In genomic region chr6:36071281-36071680, GRCh38 we compare ENCODE assay signal across 18 cellular contexts. TPM values are rescaled to one million over a fixed set of nuclear protein-coding genes. Genes with fewer than 3 reads are reported as not detected.
DNase-seq lines count a peak whose midpoint lies in the region; ATAC-seq and TF ChIP-seq lines count a peak whose summit lies in the region.
"Had no signal": no experiment of that assay in that cellular context is flagged by ENCODE, and none has a peak within 500 bp of the region (broad histone marks: within the 10 kb centered on the region; RNA-seq: fewer than 3 reads in every experiment).

No MANE protein-coding gene starts in this region.

- peaks cover 0 to 44% (median 3%) of the 10 kb centered on the region in 4 donors for H3K4me1 ChIP-seq in right lobe of liver
- H3K4me1 ChIP-seq: BLaER1 had no signal

- TF ChIP-seq POLR2A in right lobe of liver (IDR thresholded peaks at IDR 0.05): no peak

- no peak for DNase-seq in natural killer cell
- DNase-seq in natural killer cell treated with Interleukin-12 subunit alpha and Interleukin-12 subunit beta and Interleukin-15 and Interleukin-18, amount 100 ng/mL, for 72 hours (ENCODE audit: low spot score): no peak
- peak; percentile 68 for DNase-seq in epithelial cell of esophagus (ENCODE audit: low read depth)
- no peak for DNase-seq in immature natural killer cell
- no peak for DNase-seq in right lobe of liver
- DNase-seq in SKM-1 (lab: John Stamatoyannopoulos, UW; ENCODE audit: unreplicated experiment): no peak
- DNase-seq: Caco-2, GOT3, H7, IMR-90 had no signal

- peak overlapping the region; percentile 60 to 70 for H3K27ac Mint-ChIP-seq in natural killer cell
- H3K27ac Mint-ChIP-seq in natural killer cell treated with Interleukin-12 subunit alpha and Interleukin-12 subunit beta and Interleukin-15 and Interleukin-18, amount 100 ng/mL, for 72 hours: peak overlapping the region in 1 of 2 donors; percentile 83
- peak overlapping the region in 5 of 6 donors; percentile 33 to 77 (median 67) for H3K27ac Mint-ChIP-seq in immature natural killer cell

- WGBS in right lobe of liver (ENCODE audit: insufficient coverage, low coverage, low lambda C conversion rate, missing lambda C conversion rate): 100% methylated on average over 3 of the region's 3 CpGs

- H3K4me3 Mint-ChIP-seq in natural killer cell (no peak overlapping the region), immature natural killer cell (no peak overlapping the region)
- H3K4me3 Mint-ChIP-seq in natural killer cell treated with Interleukin-12 subunit alpha and Interleukin-12 subunit beta and Interleukin-15 and Interleukin-18, amount 100 ng/mL, for 72 hours: no peak overlapping the region
- H3K4me3 Mint-ChIP-seq: CD14-positive monocyte had no signal

- no peak overlapping the region for H3K27ac ChIP-seq in right lobe of liver
- H3K27ac ChIP-seq: 22Rv1, BLaER1 had no signal

- H3K27me3 Mint-ChIP-seq in natural killer cell (ENCODE audit: low read depth in 2 of 2) (no peaks in the 10 kb centered on the region), immature natural killer cell (ENCODE audit: low read depth in 3 of 3) (peaks cover 0 to 3% (median 0%) of the 10 kb centered on the region in 3 donors)
- H3K27me3 Mint-ChIP-seq in natural killer cell treated with Interleukin-12 subunit alpha and Interleukin-12 subunit beta and Interleukin-15 and Interleukin-18, amount 100 ng/mL, for 72 hours: no peaks in the 10 kb centered on the region

- H3K9me3 ChIP-seq in right lobe of liver: no peaks in the 10 kb centered on the region
- H3K9me3 ChIP-seq: BLaER1, Caco-2 had no signal

- H3K36me3 Mint-ChIP-seq in natural killer cell (no peaks in the 10 kb centered on the region), immature natural killer cell (peaks cover 0 to 7% (median 0%) of the 10 kb centered on the region in 3 donors)
- H3K36me3 Mint-ChIP-seq in natural killer cell treated with Interleukin-12 subunit alpha and Interleukin-12 subunit beta and Interleukin-15 and Interleukin-18, amount 100 ng/mL, for 72 hours: no peaks in the 10 kb centered on the region

- intact Hi-C loops in natural killer cell (cut with micrococcal nuclease): no loop called here
- intact Hi-C loops in right lobe of liver (cut with DNase I): no loop called here

- H3K9me3 Mint-ChIP-seq in natural killer cell (no peaks in the 10 kb centered on the region), immature natural killer cell (no peaks in the 10 kb centered on the region)
- no peaks in the 10 kb centered on the region for H3K9me3 Mint-ChIP-seq in natural killer cell treated with Interleukin-12 subunit alpha and Interleukin-12 subunit beta and Interleukin-15 and Interleukin-18, amount 100 ng/mL, for 72 hours

- TF ChIP-seq CTCF in natural killer cell (IDR thresholded peaks at IDR 0.05) (no peak), epithelial cell of esophagus (IDR thresholded peaks at IDR 0.05; ENCODE audit: insufficient read depth, low read depth, low read length, missing control alignments) (no peak), right lobe of liver (IDR thresholded peaks at IDR 0.05) (no peak)

- ATAC-seq in natural killer cell (no peak), GM21528 (IDR thresholded peaks at IDR 0.05; ENCODE audit: low FRiP score, unreplicated experiment) (no peak), GM18520 (IDR thresholded peaks at IDR 0.05; ENCODE audit: unreplicated experiment) (no peak), right lobe of liver (no peak)
- no peak for ATAC-seq in natural killer cell treated with Interleukin-12 subunit alpha and Interleukin-12 subunit beta and Interleukin-15 and Interleukin-18, amount 100 ng/mL, for 72 hours
- ATAC-seq: HCT116 had no signal

- peaks cover 0 to 4% (median 0%) of the 10 kb centered on the region in 4 donors for H3K36me3 ChIP-seq in right lobe of liver

- H3K4me1 Mint-ChIP-seq in natural killer cell: peaks cover 69 to 71% of the 10 kb centered on the region in 2 donors
- peaks cover 48 to 62% of the 10 kb centered on the region in 2 donors for H3K4me1 Mint-ChIP-seq in natural killer cell treated with Interleukin-12 subunit alpha and Interleukin-12 subunit beta and Interleukin-15 and Interleukin-18, amount 100 ng/mL, for 72 hours (ENCODE audit: low read depth in 2 of 2)
- peaks cover 68 to 74% of the 10 kb centered on the region in 2 donors for H3K4me1 Mint-ChIP-seq in immature natural killer cell

- H3K27me3 ChIP-seq in right lobe of liver: no peaks in the 10 kb centered on the region
- H3K27me3 ChIP-seq: BLaER1 had no signal

- no peak overlapping the region for H3K4me3 ChIP-seq in epithelial cell of esophagus (ENCODE audit: low read length)
- no peak overlapping the region for H3K4me3 ChIP-seq in right lobe of liver
- H3K4me3 ChIP-seq: BLaER1 had no signal

RNA-seq across cellular contexts. Expression of gene MAPK14, which starts 43.7 kb away (rescaled TPM):
- total RNA-seq in natural killer cell: 100 to 1,000 TPM in 1 of 3 donors, 10 to 100 TPM in 2; 68.0 to 106 (median 84.5) TPM
- 10 to 100 TPM; 68.4 to 71.4 TPM for total RNA-seq in natural killer cell treated with Interleukin-12 subunit alpha and Interleukin-12 subunit beta and Interleukin-15 and Interleukin-18, amount 100 ng/mL, for 72 hours
- polyA plus RNA-seq in immature natural killer cell: 10 to 100 TPM; 34.4 to 71.8 (median 44.6) TPM
- total RNA-seq in right lobe of liver: 10 to 100 TPM; 37.9 to 53.3 (median 45.3) TPM

RNA-seq across cellular contexts. Expression of gene SLC26A8, which starts 46.8 kb away (rescaled TPM):
- total RNA-seq in natural killer cell: under 1 TPM in 1 of 3 donors, not detected in 2; 0.93 TPM
- total RNA-seq in natural killer cell treated with Interleukin-12 subunit alpha and Interleukin-12 subunit beta and Interleukin-15 and Interleukin-18, amount 100 ng/mL, for 72 hours: under 1 TPM in 1 of 2 donors, not detected in 1; 0.33 TPM
- not detected for polyA plus RNA-seq in immature natural killer cell
- under 1 TPM; 0.06 to 0.33 (median 0.09) TPM for total RNA-seq in right lobe of liver
- total RNA-seq: A673, IMR-90 had no signal
- polyA plus RNA-seq: AG04450 had no signal

RNA-seq across cellular contexts. Expression of gene MAPK13, which starts 59.0 kb away (rescaled TPM):
- total RNA-seq in natural killer cell: 10 to 100 TPM; 39.4 to 52.1 (median 49.9) TPM
- 10 to 100 TPM; 40.7 to 74.2 TPM for total RNA-seq in natural killer cell treated with Interleukin-12 subunit alpha and Interleukin-12 subunit beta and Interleukin-15 and Interleukin-18, amount 100 ng/mL, for 72 hours
- 10 to 100 TPM; 35.2 to 52.1 (median 38.4) TPM for polyA plus RNA-seq in immature natural killer cell
- 1 to 10 TPM; 2.2 to 5.0 (median 3.0) TPM for total RNA-seq in right lobe of liver

Comparison
In these comparisons a context has a peak if more than half of its experiments do, and no peak if none do; other contexts are left out.
1. RNA of gene MAPK13, which starts 59.0 kb away (total RNA-seq): 40.7 to 74.2 TPM in natural killer cell treated with Interleukin-12 subunit alpha and Interleukin-12 subunit beta and Interleukin-15 and Interleukin-18, amount 100 ng/mL, for 72 hours and 39.4 to 52.1 TPM in natural killer cell; 2.2 to 5.0 TPM in right lobe of liver; every median in the first group is over 4 times any median in the second.